ENCODE assay signal across 1 cellular context in genomic region chr17:50534222-50534978, GRCh38.
TF ChIP-seq lines count a peak whose summit lies in the region.

No MANE protein-coding gene starts in this region.

TF ChIP-seq in Ishikawa, 13 proteins besides CTCF, POLR2A, EP300 and RAD21 (continued from another document):
- no peak for TF ChIP-seq FOXM1 (IDR thresholded peaks at IDR 0.05; ENCODE audit: borderline replicate concordance, low read depth)
